22 cellular contexts compared by ENCODE assay signal in the genomic region with DNA sequence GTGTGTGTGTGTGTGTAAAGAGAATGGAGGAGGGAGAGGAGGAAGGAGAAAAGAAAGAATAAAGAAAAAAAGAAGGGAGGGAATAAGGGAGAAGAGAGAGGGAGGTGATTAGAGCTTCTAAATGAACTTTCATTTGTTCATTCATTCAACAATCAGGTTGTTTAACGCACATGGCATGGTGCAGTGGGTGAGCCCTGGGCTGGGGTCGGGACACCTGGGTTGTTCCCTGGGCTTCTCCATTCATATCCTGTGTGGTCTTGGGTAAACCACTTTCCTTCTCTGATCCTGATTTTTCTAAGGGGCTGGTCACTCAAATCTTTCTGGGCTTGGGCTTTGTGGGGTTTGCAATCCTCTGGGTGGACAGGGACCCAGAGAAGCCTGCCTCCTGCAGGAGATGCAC. TPM values are rescaled to one million over a fixed set of nuclear protein-coding genes. Genes with fewer than 3 reads are reported as not detected.
DNase-seq lines count a peak whose midpoint lies in the region; ATAC-seq, FAIRE-seq and TF ChIP-seq lines count a peak whose summit lies in the region.
"Had no signal": no experiment of that assay in that cellular context is flagged by ENCODE, and none has a peak within 500 bp of the region (broad histone marks: within the 10 kb centered on the region; RNA-seq: fewer than 3 reads in every experiment).

No MANE protein-coding gene starts in this region.

- TF ChIP-seq POLR2A in K562 (conservative IDR thresholded peaks at IDR 0.05) (no peak), thyroid gland (IDR thresholded peaks at IDR 0.05) (no peak)

- peak in 1 of 3 experiments; percentile 19; a peak in 1 of 6 replicates for TF ChIP-seq CTCF in K562 (IDR thresholded peaks at IDR 0.05 in 2 of 3, conservative IDR thresholded peaks at IDR 0.05 in 1 of 3; ENCODE audit: insufficient read depth in 2 of 3, low read depth in 1 of 3, low read length in 3 of 3)
- TF ChIP-seq CTCF in nephron (IDR thresholded peaks at IDR 0.05; ENCODE audit: unreplicated experiment in 3 of 3): no peak
- TF ChIP-seq CTCF in thyroid gland (IDR thresholded peaks at IDR 0.05): no peak

- H3K79me1 ChIP-seq in neuronal stem cell (ENCODE audit: low read depth, low read length): no peaks in the 10 kb centered on the region

- no peaks in the 10 kb centered on the region for H3K36me3 Mint-ChIP-seq in nephron (ENCODE audit: low read depth)
- no peaks in the 10 kb centered on the region for H3K36me3 Mint-ChIP-seq in naive thymus-derived CD4-positive, alpha-beta T cell
- H3K36me3 Mint-ChIP-seq: CD8-positive, alpha-beta T cell had no signal

- H3K9me1 ChIP-seq in K562 (ENCODE audit: control insufficient read depth, insufficient read depth, low read length): no peaks in the 10 kb centered on the region

- H3K27me3 ChIP-seq in K562 (ENCODE audit: control insufficient read depth in 2 of 2, insufficient read depth in 2 of 2, low read length in 2 of 2) (no peaks in the 10 kb centered on the region), neuronal stem cell (ENCODE audit: control insufficient read depth in 3 of 3, insufficient read depth in 3 of 3, low read depth in 1 of 3, low read length in 3 of 3) (peaks cover 0 to 32% (median 0%) of the 10 kb centered on the region in 3 experiments), thyroid gland (no peaks in the 10 kb centered on the region), Karpas-422 (ENCODE audit: low read length) (no peaks in the 10 kb centered on the region)
- H3K27me3 ChIP-seq in naive thymus-derived CD4-positive, alpha-beta T cell (ENCODE audit: control insufficient read depth in 2 of 2, insufficient read depth in 2 of 2, low read length in 2 of 2): no peaks in the 10 kb centered on the region

- no peak overlapping the region for H3K9ac ChIP-seq in K562 (ENCODE audit: insufficient read depth in 1 of 2, low read depth in 2 of 2, low read length in 2 of 2)
- H3K9ac ChIP-seq in neuronal stem cell (ENCODE audit: low read depth, low read length, poor library complexity): peak overlapping the region; percentile 30
- no peak overlapping the region for H3K9ac ChIP-seq in Karpas-422 (ENCODE audit: low read length)
- H3K9ac ChIP-seq: BLaER1 treated with 17β-estradiol and CSF1 and Interleukin-3, amounts not matched to agents 10 nM and 100 nM had no signal

- H2BK120ac ChIP-seq in neuronal stem cell (ENCODE audit: low read depth, low read length): no peak overlapping the region

- no peak for FAIRE-seq in K562 (lab: Jason Lieb, UNC)
- FAIRE-seq: A549, D721Med, G401.6, GM12891, GM19239 had no signal

- no peak for DNase-seq in K562 (ENCODE audit: extremely low read depth in 1 of 4, low spot score in 3 of 4)
- no peak for DNase-seq in neuronal stem cell (ENCODE audit: low spot score)
- DNase-seq in thyroid gland: no peak
- DNase-seq in Karpas-422: no peak
- no peak for DNase-seq in naive thymus-derived CD4-positive, alpha-beta T cell
- DNase-seq: AML-193; Caco-2; Calu3; CD4-positive, alpha-beta T cell; CD8-positive, alpha-beta T cell; DMS79 treated with DMSO at 0.1 percent for 48 hours; GF-D8 had no signal

- no peaks in the 10 kb centered on the region for H3K9me3 Mint-ChIP-seq in nephron
- H3K9me3 Mint-ChIP-seq in naive thymus-derived CD4-positive, alpha-beta T cell: no peaks in the 10 kb centered on the region
- H3K9me3 Mint-ChIP-seq: CD4-positive, alpha-beta T cell; CD8-positive, alpha-beta T cell had no signal

- 35% methylated on average over 2 of the region's 2 CpGs for WGBS in K562 (ENCODE audit: insufficient coverage, low coverage, missing lambda C conversion rate)
- WGBS in neuronal stem cell (ENCODE audit: extremely low coverage in 2 of 2, insufficient read length in 2 of 2, insufficient replicate concordance in 1 of 2), 2 donors: no CpG with 5 or more reads among the region's 2 CpGs
- WGBS in thyroid gland, 2 donors: 93 to 94% methylated on average over 2 of the region's 2 CpGs

- no peak overlapping the region for H4K8ac ChIP-seq in neuronal stem cell (ENCODE audit: low read depth, low read length)

- H3K79me2 ChIP-seq in K562 (ENCODE audit: control insufficient read depth, insufficient read depth, low read length) (no peaks in the 10 kb centered on the region), Karpas-422 (ENCODE audit: low read length) (no peaks in the 10 kb centered on the region)

- no peak overlapping the region for H3K4me2 ChIP-seq in K562 (ENCODE audit: insufficient read depth, low read length)
- H3K4me2 ChIP-seq in neuronal stem cell (ENCODE audit: insufficient read depth, low read length, poor library complexity, severe bottlenecking): no peak overlapping the region
- H3K4me2 ChIP-seq in Karpas-422 (ENCODE audit: low read depth, low read length, poor library complexity, severe bottlenecking): no peak overlapping the region
- H3K4me2 ChIP-seq: A549; BLaER1 treated with 17β-estradiol and CSF1 and Interleukin-3, amounts not matched to agents 10 nM and 100 nM had no signal

- H3K14ac ChIP-seq in neuronal stem cell (ENCODE audit: low read length): no peak overlapping the region

- H3K36me3 ChIP-seq in K562 (ENCODE audit: control insufficient read depth, insufficient read depth, low read length) (no peaks in the 10 kb centered on the region), neuronal stem cell (replicated peaks in 1 of 2; ENCODE audit: control insufficient read depth in 2 of 2, insufficient read depth in 2 of 2, low read length in 2 of 2) (no peaks in the 10 kb centered on the region), thyroid gland (no peaks in the 10 kb centered on the region), Karpas-422 (ENCODE audit: insufficient read depth, low read length) (no peaks in the 10 kb centered on the region)
- H3K36me3 ChIP-seq in naive thymus-derived CD4-positive, alpha-beta T cell (ENCODE audit: control insufficient read depth in 2 of 3, insufficient read depth in 3 of 3, low read length in 3 of 3): no peaks in the 10 kb centered on the region
- H3K36me3 ChIP-seq: BLaER1 treated with 17β-estradiol and CSF1 and Interleukin-3, amounts not matched to agents 10 nM and 100 nM had no signal

- no peak overlapping the region for H3K23ac ChIP-seq in neuronal stem cell (ENCODE audit: low read depth, low read length, poor library complexity)

- no peak overlapping the region for H3K18ac ChIP-seq in neuronal stem cell (ENCODE audit: low read length)

- intact Hi-C loops in K562 (cut with micrococcal nuclease): no loop called here
- intact Hi-C loops in thyroid gland (cut with DNase I): no loop called here
- intact Hi-C loops in naive thymus-derived CD4-positive, alpha-beta T cell (cut with micrococcal nuclease): no loop called here

- peak overlapping the region; percentile 13 to 77 (median 77) for H3K27ac Mint-ChIP-seq in nephron
- H3K27ac Mint-ChIP-seq in naive thymus-derived CD4-positive, alpha-beta T cell: no peak overlapping the region
- H3K27ac Mint-ChIP-seq: B cell; CD4-positive, alpha-beta T cell; CD8-positive, alpha-beta T cell had no signal

- no peak overlapping the region for H2BK5ac ChIP-seq in neuronal stem cell (ENCODE audit: low read length)

- in situ Hi-C loops in K562 (cut with MboI): no loop called here

- no peak overlapping the region for H2AK5ac ChIP-seq in neuronal stem cell (ENCODE audit: low read depth, low read length)

- CTCF ChIA-PET in K562 (lab: Yijun Ruan, JAX; ENCODE audit: low intra/inter-chr PET ratio): no interaction called here
- CTCF ChIA-PET in naive thymus-derived CD4-positive, alpha-beta T cell (lab: Charles Lee): no interaction called here

- peak overlapping the region in 2 of 3 experiments; percentile 12 to 37 for H3K4me3 Mint-ChIP-seq in nephron
- H3K4me3 Mint-ChIP-seq in naive thymus-derived CD4-positive, alpha-beta T cell: no peak overlapping the region
- H3K4me3 Mint-ChIP-seq: B cell; CD4-positive, alpha-beta T cell; CD8-positive, alpha-beta T cell had no signal

- H4K20me1 ChIP-seq in K562 (replicated peaks; ENCODE audit: control insufficient read depth, insufficient read depth, low read length) (no peaks in the 10 kb centered on the region), Karpas-422 (ENCODE audit: insufficient read depth, low read depth, low read length) (no peaks in the 10 kb centered on the region)

- H4K91ac ChIP-seq in neuronal stem cell (ENCODE audit: low read depth, low read length, poor library complexity): no peak overlapping the region

- H3K27me3 Mint-ChIP-seq in nephron (ENCODE audit: low read depth): peaks cover 27% of the 10 kb centered on the region
- H3K27me3 Mint-ChIP-seq in naive thymus-derived CD4-positive, alpha-beta T cell: peaks cover 10 to 45% (median 18%) of the 10 kb centered on the region in 5 donors

- no peaks in the 10 kb centered on the region for H3K9me2 ChIP-seq in Karpas-422 (replicated peaks; ENCODE audit: insufficient read depth, low read length)

- POLR2A ChIA-PET in K562 (lab: Yijun Ruan, JAX): no interaction called here
- POLR2A ChIA-PET in naive thymus-derived CD4-positive, alpha-beta T cell (lab: Charles Lee): no interaction called here

- H3K27ac ChIP-seq in K562 (ENCODE audit: extremely low read depth, low read depth, low read length): no peak overlapping the region
- H3K27ac ChIP-seq in neuronal stem cell (replicated peaks; ENCODE audit: low read length): no peak overlapping the region
- no peak overlapping the region for H3K27ac ChIP-seq in thyroid gland
- H3K27ac ChIP-seq in Karpas-422 (ENCODE audit: low read length): no peak overlapping the region
- H3K27ac ChIP-seq in naive thymus-derived CD4-positive, alpha-beta T cell (ENCODE audit: low read depth, low read length): no peak overlapping the region
- H3K27ac ChIP-seq: 22Rv1; A549; BLaER1 treated with 17β-estradiol and CSF1 and Interleukin-3, amounts not matched to agents 10 nM and 100 nM; C4-2B had no signal

- BruUV-seq in K562 (replicated peaks; lab: Mats Ljungman, UMichigan): no TSS peak

- peaks cover 80% of the 10 kb centered on the region for H3K4me1 Mint-ChIP-seq in nephron
- H3K4me1 Mint-ChIP-seq in naive thymus-derived CD4-positive, alpha-beta T cell: no peaks in the 10 kb centered on the region
- H3K4me1 Mint-ChIP-seq: B cell had no signal

- H2BK15ac ChIP-seq in neuronal stem cell (ENCODE audit: low read length): no peak overlapping the region

- TF ChIP-seq EP300 in K562 (IDR thresholded peaks at IDR 0.05; ENCODE audit: low read length): no peak

- ATAC-seq in K562: no peak
- ATAC-seq in naive thymus-derived CD4-positive, alpha-beta T cell: no peak
- ATAC-seq: A549; CD8-positive, alpha-beta T cell had no signal

- H2BK12ac ChIP-seq in neuronal stem cell (ENCODE audit: low read length): no peak overlapping the region

- no peak overlapping the region for H2AFZ ChIP-seq in K562 (ENCODE audit: low read depth, low read length)
- H2AFZ ChIP-seq in neuronal stem cell (ENCODE audit: low read length): no peak overlapping the region
- no peak overlapping the region for H2AFZ ChIP-seq in Karpas-422 (ENCODE audit: low read length)

- H3K4me3 ChIP-seq in K562 (no peak overlapping the region), neuronal stem cell (ENCODE audit: low read length in 2 of 2) (no peak overlapping the region), thyroid gland (replicated peaks in 1 of 3) (no peak overlapping the region), Karpas-422 (ENCODE audit: low read length) (no peak overlapping the region)
- H3K4me3 ChIP-seq in naive thymus-derived CD4-positive, alpha-beta T cell (ENCODE audit: low read length): no peak overlapping the region
- H3K4me3 ChIP-seq: A549; BLaER1 treated with 17β-estradiol and CSF1 and Interleukin-3, amounts not matched to agents 10 nM and 100 nM had no signal

- H3K4ac ChIP-seq in neuronal stem cell (ENCODE audit: low read length): no peak overlapping the region

- H3K4me1 ChIP-seq in K562 (replicated peaks in 1 of 2; ENCODE audit: control insufficient read depth in 2 of 2, insufficient read depth in 2 of 2, low read length in 2 of 2) (peaks cover 0 to 10% of the 10 kb centered on the region in 2 experiments; a peak in 1 of 5 replicates), neuronal stem cell (ENCODE audit: control insufficient read depth in 2 of 2, insufficient read depth in 1 of 2, low read depth in 1 of 2, low read length in 2 of 2) (peaks cover 0 to 6% of the 10 kb centered on the region in 2 donors), thyroid gland (no peaks in the 10 kb centered on the region), Karpas-422 (ENCODE audit: low read length) (no peaks in the 10 kb centered on the region)
- H3K4me1 ChIP-seq in naive thymus-derived CD4-positive, alpha-beta T cell (ENCODE audit: control insufficient read depth in 2 of 2, insufficient read depth in 2 of 2, low read length in 2 of 2): no peaks in the 10 kb centered on the region
- H3K4me1 ChIP-seq: A549, Caco-2 had no signal

- no peak for TF ChIP-seq RAD21 in K562 (CRISPR knock-in tag; conservative IDR thresholded peaks at IDR 0.05 in 1 of 2, IDR thresholded peaks at IDR 0.05 in 1 of 2)

- no peaks in the 10 kb centered on the region for H3K9me3 ChIP-seq in K562 (replicated peaks; ENCODE audit: control insufficient read depth, insufficient read depth, low read depth, low read length)
- no peaks in the 10 kb centered on the region for H3K9me3 ChIP-seq in neuronal stem cell (replicated peaks in 1 of 2; ENCODE audit: control insufficient read depth in 2 of 2, insufficient read depth in 1 of 2, low read depth in 1 of 2, low read length in 2 of 2)
- no peaks in the 10 kb centered on the region for H3K9me3 ChIP-seq in thyroid gland
- no peaks in the 10 kb centered on the region for H3K9me3 ChIP-seq in Karpas-422 (ENCODE audit: low read length)
- no peaks in the 10 kb centered on the region for H3K9me3 ChIP-seq in naive thymus-derived CD4-positive, alpha-beta T cell (ENCODE audit: control insufficient read depth in 2 of 3, low read length in 3 of 3)
- H3K9me3 ChIP-seq: A549; BLaER1 treated with 17β-estradiol and CSF1 and Interleukin-3, amounts not matched to agents 10 nM and 100 nM; Caco-2 had no signal

RNA-seq across cellular contexts. Expression of a gene that starts 47.9 kb away (rescaled TPM):
- 3.5 and 6.3 TPM in 2 replicates for total RNA-seq in K562 (2011; cell fraction: chromatin; rRNA removed; ENCODE audit: low replicate concordance)
- 5.3 and 8.8 TPM in 2 replicates for total RNA-seq in K562 (2011; cell fraction: nucleolus; rRNA removed)
- 4.4 and 6.4 TPM in 2 replicates for total RNA-seq in K562 (2011; cell fraction: nucleoplasm; rRNA removed)
- 3.9 and 4.7 TPM in 2 replicates for total RNA-seq in K562 (2014; rRNA removed)
- 1.3 and 2.0 TPM in 2 replicates for total RNA-seq in K562 (2014; rRNA removed; fragmentation: Illumina TruSeq; extraction: Trizol)
- 4.4 and 4.5 TPM in 2 replicates for total RNA-seq in K562 (2015; rRNA removed; fragmentation: Illumina TruSeq; extraction: Trizol)
- total RNA-seq in K562 (2021): 8.2 and 9.4 TPM in 2 replicates
- polyA plus RNA-seq in K562 (2011; rRNA removed): 2.8 and 5.9 TPM in 2 replicates
- polyA plus RNA-seq in K562 (2011; cell fraction: cytosol; rRNA removed): 5.3 and 7.6 TPM in 2 replicates
- polyA plus RNA-seq in K562 (2011; cell fraction: nucleus; rRNA removed): 1.1 and 2.4 TPM in 2 replicates
- 9.2 and 23.4 TPM in 2 replicates for polyA plus RNA-seq in K562 (2012)
- 3.0 and 3.7 TPM in 2 replicates for polyA plus RNA-seq in K562 (2014; fragmentation: Illumina TruSeq; extraction: Trizol)
- polyA plus RNA-seq in K562 (2014; fragmentation: Nextera tagmentation; extraction: Ambion mirVana): under 1 TPM; 0.27 to 0.30 TPM
- 4.6 and 5.8 TPM in 2 replicates for polyA plus RNA-seq in K562 (2014; rRNA removed)
- polyA minus RNA-seq in K562 (2011; rRNA and poly(A)+ RNA removed): 1.8 and 3.5 TPM in 2 replicates
- 2.4 and 4.0 TPM in 2 replicates for polyA minus RNA-seq in K562 (2011; cell fraction: cytosol; rRNA and poly(A)+ RNA removed)
- 2.3 and 3.4 TPM in 2 replicates for polyA minus RNA-seq in K562 (2011; cell fraction: nucleus; rRNA and poly(A)+ RNA removed)
- polyA plus RNA-seq in neuronal stem cell (2013, experiment 1 of 2): 51.9 TPM
- polyA plus RNA-seq in neuronal stem cell (2013, experiment 2 of 2): 51.1 TPM
- total RNA-seq in thyroid gland: 10 to 100 TPM; 11.8 to 24.0 (median 18.7) TPM
- total RNA-seq in Karpas-422 (2014; rRNA removed; shearing (Covaris generic); ENCODE audit: low replicate concordance): 22.2 and 39.5 TPM in 2 replicates
- total RNA-seq in naive thymus-derived CD4-positive, alpha-beta T cell: 100 to 1,000 TPM in 1 of 5 experiments, 10 to 100 TPM in 4; 37.0 to 319 (median 57.2) TPM
- polyA plus RNA-seq in naive thymus-derived CD4-positive, alpha-beta T cell: 10 to 100 TPM; 36.4 to 63.1 TPM

Comparison
In these comparisons a context has a peak if more than half of its experiments do, and no peak if none do; other contexts are left out.
1. H3K27ac Mint-ChIP-seq: peak in nephron (3 of 3); none in naive thymus-derived CD4-positive, alpha-beta T cell (0 of 9).
2. H3K4me3 Mint-ChIP-seq: peak in nephron (2 of 3); none in naive thymus-derived CD4-positive, alpha-beta T cell (0 of 10).